In genomic region chr15:76863693-76864092, GRCh38 we compare ENCODE assay signal across 24 cellular contexts.
"Had no signal": no experiment of that assay in that cellular context is flagged by ENCODE, and none has a peak within 500 bp of the region (broad histone marks: within the 10 kb centered on the region; RNA-seq: fewer than 3 reads in every experiment).

No MANE protein-coding gene starts in this region.

- ATAC-seq: effector memory CD8-positive, alpha-beta T cell; gastroesophageal sphincter; left lobe of liver; mucosa of descending colon; natural killer cell; psoas muscle; right lobe of liver; stimulated activated memory B cell treated with anti-CD40 and anti-IgM and Interleukin-4, amounts not matched to agents 10 μg/mL and 1 μg/mL and 100 μg/mL, for 72 hours had no signal

- H3K27ac Mint-ChIP-seq: dendritic cell treated with granulocyte-macrophage colony-stimulating factor and Interleukin-4, amounts not matched to agents 40 ng/mL and 50 ng/mL, for 4 days; effector memory CD8-positive, alpha-beta T cell; natural killer cell; stimulated activated memory B cell treated with anti-CD40 and anti-IgM and Interleukin-4, amounts not matched to agents 10 μg/mL and 1 μg/mL and 100 μg/mL, for 72 hours; stimulated activated naive CD8-positive, alpha-beta T cell treated with anti-CD3 and anti-CD28 coated beads, Interleukin-15, Interleukin-2, amounts not matched to agents 100 ng/mL and 50 ng/mL, for 24 hours had no signal

- H3K27me3 Mint-ChIP-seq: dendritic cell treated with granulocyte-macrophage colony-stimulating factor and Interleukin-4, amounts not matched to agents 40 ng/mL and 50 ng/mL, for 4 days; effector memory CD8-positive, alpha-beta T cell; stimulated activated memory B cell treated with anti-CD40 and anti-IgM and Interleukin-4, amounts not matched to agents 10 μg/mL and 1 μg/mL and 100 μg/mL, for 72 hours; stimulated activated naive CD8-positive, alpha-beta T cell treated with anti-CD3 and anti-CD28 coated beads, Interleukin-15, Interleukin-2, amounts not matched to agents 100 ng/mL and 50 ng/mL, for 24 hours had no signal

- DNase-seq: effector memory CD8-positive, alpha-beta T cell; foreskin fibroblast; glutamatergic neuron; islet precursor cell; mammary epithelial cell; mucosa of descending colon; natural killer cell; psoas muscle; retina; right lobe of liver; spleen; stimulated activated CD4-positive, alpha-beta T cell treated with anti-CD3 and anti-CD28 coated beads, Interleukin-15, amount 100 ng/mL, for 24 hours; stimulated activated CD4-positive, alpha-beta T cell treated with anti-CD3 and anti-CD28 coated beads, Interleukin-1b, Interleukin-23, amount 100 ng/mL, for 48 hours; stimulated activated CD4-positive, alpha-beta T cell treated with anti-CD3 and anti-CD28 coated beads, Interleukin-4, amount 100 ng/mL, for 24 hours; tibial artery; upper lobe of left lung; uterus had no signal

- H3K27ac ChIP-seq: epithelial cell of prostate, esophagus muscularis mucosa, gastroesophageal sphincter, psoas muscle, right lobe of liver, spleen, tibial artery, upper lobe of left lung, uterus had no signal

- H3K4me1 ChIP-seq: right lobe of liver, tibial artery, upper lobe of left lung, uterus had no signal

- H3K9me3 Mint-ChIP-seq: dendritic cell treated with granulocyte-macrophage colony-stimulating factor and Interleukin-4, amounts not matched to agents 40 ng/mL and 50 ng/mL, for 4 days; effector memory CD8-positive, alpha-beta T cell; natural killer cell; stimulated activated memory B cell treated with anti-CD40 and anti-IgM and Interleukin-4, amounts not matched to agents 10 μg/mL and 1 μg/mL and 100 μg/mL, for 72 hours; stimulated activated naive CD8-positive, alpha-beta T cell treated with anti-CD3 and anti-CD28 coated beads, Interleukin-15, Interleukin-2, amounts not matched to agents 100 ng/mL and 50 ng/mL, for 24 hours had no signal

- H3K27me3 ChIP-seq: esophagus muscularis mucosa, gastroesophageal sphincter, right lobe of liver, spleen, tibial artery, upper lobe of left lung, uterus had no signal

- H3K36me3 ChIP-seq: esophagus muscularis mucosa, gastroesophageal sphincter, right lobe of liver, tibial artery, upper lobe of left lung, uterus had no signal

- H3K4me3 ChIP-seq: esophagus muscularis mucosa, gastroesophageal sphincter, mucosa of descending colon, psoas muscle, right lobe of liver, spleen, tibial artery, upper lobe of left lung, uterus had no signal

- H3K9me3 ChIP-seq: esophagus muscularis mucosa, gastroesophageal sphincter, mucosa of descending colon, psoas muscle, right lobe of liver, spleen, tibial artery, upper lobe of left lung, uterus had no signal

- H3K36me3 Mint-ChIP-seq: natural killer cell had no signal

- H3K4me3 Mint-ChIP-seq: dendritic cell treated with granulocyte-macrophage colony-stimulating factor and Interleukin-4, amounts not matched to agents 40 ng/mL and 50 ng/mL, for 4 days; effector memory CD8-positive, alpha-beta T cell; natural killer cell; stimulated activated memory B cell treated with anti-CD40 and anti-IgM and Interleukin-4, amounts not matched to agents 10 μg/mL and 1 μg/mL and 100 μg/mL, for 72 hours; stimulated activated naive CD8-positive, alpha-beta T cell treated with anti-CD3 and anti-CD28 coated beads, Interleukin-15, Interleukin-2, amounts not matched to agents 100 ng/mL and 50 ng/mL, for 24 hours had no signal
